8 cellular contexts compared by ENCODE assay signal in genomic region chr4:9898596-9899345, GRCh38.
DNase-seq lines count a peak whose midpoint lies in the region; ATAC-seq and TF ChIP-seq lines count a peak whose summit lies in the region.

No MANE protein-coding gene starts in this region.

- no peak overlapping the region for H3K4me3 Mint-ChIP-seq in progenitor cell of endocrine pancreas (ENCODE audit: low read depth)
- no peak overlapping the region for H3K4me3 Mint-ChIP-seq in activated CD4-positive, alpha-beta T cell treated with anti-CD3 and anti-CD28 coated beads, Interleukin-2, amount 10 ng/mL, durations not matched to agents 7 days and 5 days

- no peaks in the 10 kb centered on the region for H3K36me3 ChIP-seq in NT2/D1 (ENCODE audit: insufficient read depth, insufficient read length, low read length)

- no peaks in the 10 kb centered on the region for H3K4me1 Mint-ChIP-seq in progenitor cell of endocrine pancreas (ENCODE audit: low read depth)
- H3K4me1 Mint-ChIP-seq in activated CD4-positive, alpha-beta T cell treated with anti-CD3 and anti-CD28 coated beads, Interleukin-2, amount 10 ng/mL, durations not matched to agents 7 days and 5 days: no peaks in the 10 kb centered on the region

- TF ChIP-seq CTCF in progenitor cell of endocrine pancreas (IDR thresholded peaks at IDR 0.05; ENCODE audit: unreplicated experiment): peak; percentile 59

- H3K4me1 ChIP-seq in NT2/D1 (ENCODE audit: insufficient read depth, insufficient read length): no peaks in the 10 kb centered on the region

- H3K4me3 ChIP-seq in NT2/D1 (ENCODE audit: insufficient read length, low read depth): no peak overlapping the region

- H3K9ac ChIP-seq in NT2/D1 (ENCODE audit: insufficient read length, low read depth): no peak overlapping the region

- POLR2A ChIA-PET in activated CD4-positive, alpha-beta T cell treated with anti-CD3 and anti-CD28 coated beads, Interleukin-2, amount 10 ng/mL, durations not matched to agents 7 days and 5 days (lab: Charles Lee): no interaction called here

- DNase-seq in NT2/D1 (ENCODE audit: low read depth, low spot score): peak; percentile 73
- DNase-seq in foreskin melanocyte: peak; percentile 17
- DNase-seq in progenitor cell of endocrine pancreas (ENCODE audit: low spot score, unreplicated experiment): peak; percentile 37
- no peak for DNase-seq in cerebellum (ENCODE audit: low spot score)
- DNase-seq in stimulated activated CD8-positive, alpha-beta memory T cell treated with anti-CD3 and anti-CD28 coated beads, Interleukin-4, amount 100 ng/mL, for 48 hours: no peak
- DNase-seq in activated CD4-positive, alpha-beta T cell treated with anti-CD3 and anti-CD28 coated beads, Interleukin-2, amount 10 ng/mL, durations not matched to agents 7 days and 5 days: no peak
- no peak for DNase-seq in stimulated activated naive CD4-positive, alpha-beta T cell treated with Interleukin-2 at 50 U/mL for 16 hours (lab: John Stamatoyannopoulos, UW)

- H3K9me3 Mint-ChIP-seq in progenitor cell of endocrine pancreas (ENCODE audit: low read depth): no peaks in the 10 kb centered on the region
- no peaks in the 10 kb centered on the region for H3K9me3 Mint-ChIP-seq in activated CD4-positive, alpha-beta T cell treated with anti-CD3 and anti-CD28 coated beads, Interleukin-2, amount 10 ng/mL, durations not matched to agents 7 days and 5 days

- no peaks in the 10 kb centered on the region for H3K36me3 Mint-ChIP-seq in progenitor cell of endocrine pancreas (ENCODE audit: insufficient read depth)
- no peaks in the 10 kb centered on the region for H3K36me3 Mint-ChIP-seq in activated CD4-positive, alpha-beta T cell treated with anti-CD3 and anti-CD28 coated beads, Interleukin-2, amount 10 ng/mL, durations not matched to agents 7 days and 5 days (ENCODE audit: low read depth)

- peak; percentile 46 for ATAC-seq in GM18867 (IDR thresholded peaks at IDR 0.05; ENCODE audit: unreplicated experiment)

- no peaks in the 10 kb centered on the region for H3K27me3 ChIP-seq in NT2/D1 (ENCODE audit: insufficient read depth, insufficient read length)

- no peaks in the 10 kb centered on the region for H3K9me3 ChIP-seq in NT2/D1 (ENCODE audit: insufficient read depth, low read length)

- CTCF ChIA-PET in activated CD4-positive, alpha-beta T cell treated with anti-CD3 and anti-CD28 coated beads, Interleukin-2, amount 10 ng/mL, durations not matched to agents 7 days and 5 days (lab: Charles Lee): no interaction called here

- H3K27me3 Mint-ChIP-seq in progenitor cell of endocrine pancreas: peaks cover 21% of the 10 kb centered on the region
- peaks cover 8% of the 10 kb centered on the region for H3K27me3 Mint-ChIP-seq in activated CD4-positive, alpha-beta T cell treated with anti-CD3 and anti-CD28 coated beads, Interleukin-2, amount 10 ng/mL, durations not matched to agents 7 days and 5 days

- no peak overlapping the region for H3K27ac Mint-ChIP-seq in progenitor cell of endocrine pancreas
- no peak overlapping the region for H3K27ac Mint-ChIP-seq in activated CD4-positive, alpha-beta T cell treated with anti-CD3 and anti-CD28 coated beads, Interleukin-2, amount 10 ng/mL, durations not matched to agents 7 days and 5 days

Comparison
In these comparisons a context has a peak if more than half of its experiments do, and no peak if none do; other contexts are left out.
1. DNase-seq: peak in NT2/D1 (single experiment), foreskin melanocyte (single experiment) and progenitor cell of endocrine pancreas (single experiment); none in cerebellum (single experiment), stimulated activated CD8-positive, alpha-beta memory T cell treated with anti-CD3 and anti-CD28 coated beads, Interleukin-4, amount 100 ng/mL, for 48 hours (single experiment), activated CD4-positive, alpha-beta T cell treated with anti-CD3 and anti-CD28 coated beads, Interleukin-2, amount 10 ng/mL, durations not matched to agents 7 days and 5 days (single experiment) and stimulated activated naive CD4-positive, alpha-beta T cell treated with Interleukin-2 at 50 U/mL for 16 hours (single experiment).